Comparison of ENCODE assay signal across 15 cellular contexts in genomic region chr10:5400843-5401242, GRCh38. TPM values are rescaled to one million over a fixed set of nuclear protein-coding genes. Genes with fewer than 3 reads are reported as not detected.
"Had no signal": no experiment of that assay in that cellular context is flagged by ENCODE, and none has a peak within 500 bp of the region (broad histone marks: within the 10 kb centered on the region; RNA-seq: fewer than 3 reads in every experiment).

No MANE protein-coding gene starts in this region.

- DNase-seq: activated CD4-positive, alpha-beta T cell treated with anti-CD3 and anti-CD28 coated beads for 36 hours; activated CD8-positive, alpha-beta memory T cell treated with anti-CD3 and anti-CD28 coated beads, Interleukin-2, amount 50 U/mL, for 48 hours; activated CD8-positive, alpha-beta T cell treated with anti-CD3 and anti-CD28 coated beads, Interleukin-2, amount 10 ng/mL, durations not matched to agents 7 days and 5 days; aorta; left colon; midbrain; naive B cell; retina; stimulated activated CD4-positive, alpha-beta T cell treated with anti-CD3 and anti-CD28 coated beads, Interleukin-15, amount 100 ng/mL, for 24 hours; thyroid gland had no signal

- H3K4me3 Mint-ChIP-seq: activated CD4-positive, alpha-beta T cell treated with anti-CD3 and anti-CD28 coated beads for 36 hours; activated CD8-positive, alpha-beta T cell treated with anti-CD3 and anti-CD28 coated beads, Interleukin-2, amount 10 ng/mL, durations not matched to agents 7 days and 5 days; naive B cell had no signal

- H3K27ac Mint-ChIP-seq: activated CD4-positive, alpha-beta T cell treated with anti-CD3 and anti-CD28 coated beads for 36 hours; activated CD8-positive, alpha-beta T cell treated with anti-CD3 and anti-CD28 coated beads, Interleukin-2, amount 10 ng/mL, durations not matched to agents 7 days and 5 days; naive B cell had no signal

- H3K9me3 Mint-ChIP-seq: naive B cell had no signal

- ATAC-seq: activated CD4-positive, alpha-beta T cell treated with anti-CD3 and anti-CD28 coated beads for 36 hours; activated CD8-positive, alpha-beta T cell treated with anti-CD3 and anti-CD28 coated beads, Interleukin-2, amount 10 ng/mL, durations not matched to agents 7 days and 5 days; left colon had no signal

- H3K36me3 Mint-ChIP-seq: naive B cell had no signal

- H3K4me1 Mint-ChIP-seq: activated CD4-positive, alpha-beta T cell treated with anti-CD3 and anti-CD28 coated beads for 36 hours; naive B cell had no signal

RNA-seq across cellular contexts. Expression of gene TUBAL3, which starts 3.8 kb away (rescaled TPM):
- total RNA-seq: activated CD4-positive, alpha-beta T cell treated with anti-CD3 and anti-CD28 coated beads for 36 hours; activated CD8-positive, alpha-beta T cell treated with anti-CD3 and anti-CD28 coated beads, Interleukin-2, amount 10 ng/mL, durations not matched to agents 7 days and 5 days; aorta; fibroblast of villous mesenchyme; skeletal muscle tissue; vagina had no signal

RNA-seq across cellular contexts. Expression of gene UCN3, which starts 36.1 kb away (rescaled TPM):
- total RNA-seq: activated CD4-positive, alpha-beta T cell treated with anti-CD3 and anti-CD28 coated beads for 36 hours; activated CD8-positive, alpha-beta T cell treated with anti-CD3 and anti-CD28 coated beads, Interleukin-2, amount 10 ng/mL, durations not matched to agents 7 days and 5 days; aorta; bronchial epithelial cell; esophagus muscularis mucosa; fibroblast of villous mesenchyme; skeletal muscle tissue; thyroid gland; vagina had no signal
